9 cellular contexts compared by ENCODE assay signal in genomic region chr3:132536442-132537153, GRCh38.
DNase-seq lines count a peak whose midpoint lies in the region; ATAC-seq lines count a peak whose summit lies in the region.
"Had no signal": no experiment of that assay in that cellular context is flagged by ENCODE, and none has a peak within 500 bp of the region (broad histone marks: within the 10 kb centered on the region; RNA-seq: fewer than 3 reads in every experiment).

No MANE protein-coding gene starts in this region.

- H3K27ac Mint-ChIP-seq in activated T-cell treated with anti-CD3 and anti-CD28 coated beads, Interleukin-2, amount 50 U/mL, for 72 hours: no peak overlapping the region
- H3K27ac Mint-ChIP-seq in stimulated activated naive CD8-positive, alpha-beta T cell treated with anti-CD3 and anti-CD28 coated beads, Interleukin-15, amount 100 ng/mL, for 72 hours: no peak overlapping the region
- H3K27ac Mint-ChIP-seq in T-cell: no peak overlapping the region

- no peaks in the 10 kb centered on the region for H3K27me3 Mint-ChIP-seq in activated T-cell treated with anti-CD3 and anti-CD28 coated beads, Interleukin-2, amount 50 U/mL, for 72 hours (ENCODE audit: low read depth)
- H3K27me3 Mint-ChIP-seq in stimulated activated naive CD8-positive, alpha-beta T cell treated with anti-CD3 and anti-CD28 coated beads, Interleukin-15, amount 100 ng/mL, for 72 hours: no peaks in the 10 kb centered on the region
- H3K27me3 Mint-ChIP-seq in T-cell: no peaks in the 10 kb centered on the region

- no peak for DNase-seq in activated T-cell treated with anti-CD3 and anti-CD28 coated beads, Interleukin-2, amount 50 U/mL, for 72 hours
- DNase-seq in activated T-cell treated with anti-CD3 and anti-CD28 coated beads, Interleukin-2, amount 50 U/mL, for 1 hour: no peak
- DNase-seq in RKO (ENCODE audit: low spot score) (peak; percentile 35), dermis blood vessel endothelial cell (peak; percentile 25), T-cell (no peak)
- no peak for DNase-seq in stimulated activated naive CD8-positive, alpha-beta T cell treated with anti-CD3 and anti-CD28 coated beads, Interleukin-15, amount 100 ng/mL, for 72 hours
- no peak for DNase-seq in stimulated activated CD4-positive, alpha-beta T cell treated with anti-CD3 and anti-CD28 coated beads, Interleukin-15, amount 100 ng/mL, for 24 hours
- DNase-seq: NCI-H187 treated with DMSO at 0.1 percent for 48 hours had no signal

- H3K4me3 Mint-ChIP-seq in activated T-cell treated with anti-CD3 and anti-CD28 coated beads, Interleukin-2, amount 50 U/mL, for 72 hours: no peak overlapping the region
- H3K4me3 Mint-ChIP-seq in stimulated activated naive CD8-positive, alpha-beta T cell treated with anti-CD3 and anti-CD28 coated beads, Interleukin-15, amount 100 ng/mL, for 72 hours: no peak overlapping the region
- H3K4me3 Mint-ChIP-seq in T-cell: no peak overlapping the region

- H3K9me3 Mint-ChIP-seq in activated T-cell treated with anti-CD3 and anti-CD28 coated beads, Interleukin-2, amount 50 U/mL, for 72 hours: no peaks in the 10 kb centered on the region
- H3K9me3 Mint-ChIP-seq in stimulated activated naive CD8-positive, alpha-beta T cell treated with anti-CD3 and anti-CD28 coated beads, Interleukin-15, amount 100 ng/mL, for 72 hours: no peaks in the 10 kb centered on the region
- no peaks in the 10 kb centered on the region for H3K9me3 Mint-ChIP-seq in T-cell

- CTCF ChIA-PET in T-cell (lab: Charles Lee): interaction anchor here (0.6 to 5.5 kb wide), 12 partner anchors 9 to 147 kb away, joined by 3 to 39 read pairs (median 6); no protein-coding TSS in a partner anchor

- peaks cover 2 to 3% of the 10 kb centered on the region in 2 donors for H3K36me3 Mint-ChIP-seq in activated T-cell treated with anti-CD3 and anti-CD28 coated beads, Interleukin-2, amount 50 U/mL, for 72 hours (ENCODE audit: insufficient read depth in 2 of 2)
- peaks cover 55% of the 10 kb centered on the region for H3K36me3 Mint-ChIP-seq in T-cell

- POLR2A ChIA-PET in T-cell (lab: Charles Lee): no interaction called here

- ATAC-seq in activated T-cell treated with anti-CD3 and anti-CD28 coated beads, Interleukin-2, amount 50 U/mL, for 72 hours (replicated peaks in 1 of 2): peak; percentile 70 to 80
- ATAC-seq in stimulated activated naive CD8-positive, alpha-beta T cell treated with anti-CD3 and anti-CD28 coated beads, Interleukin-15, amount 100 ng/mL, for 72 hours: peak; percentile 87
- no peak for ATAC-seq in GM18511 (IDR thresholded peaks at IDR 0.05; ENCODE audit: unreplicated experiment)
- no peak for ATAC-seq in T-cell (replicated peaks in 1 of 4)

- no peaks in the 10 kb centered on the region for H3K4me1 Mint-ChIP-seq in activated T-cell treated with anti-CD3 and anti-CD28 coated beads, Interleukin-2, amount 50 U/mL, for 72 hours (ENCODE audit: low read depth)
- H3K4me1 Mint-ChIP-seq in stimulated activated naive CD8-positive, alpha-beta T cell treated with anti-CD3 and anti-CD28 coated beads, Interleukin-15, amount 100 ng/mL, for 72 hours: peaks cover 26% of the 10 kb centered on the region
- peaks cover 0 to 4% (median 0%) of the 10 kb centered on the region in 3 donors for H3K4me1 Mint-ChIP-seq in T-cell

Comparison
In these comparisons a context has a peak if more than half of its experiments do, and no peak if none do; other contexts are left out.
1. ATAC-seq: peak in activated T-cell treated with anti-CD3 and anti-CD28 coated beads, Interleukin-2, amount 50 U/mL, for 72 hours (2 of 2) and stimulated activated naive CD8-positive, alpha-beta T cell treated with anti-CD3 and anti-CD28 coated beads, Interleukin-15, amount 100 ng/mL, for 72 hours (single experiment); none in GM18511 (single experiment) and T-cell (0 of 4).
2. DNase-seq: peak in RKO (single experiment) and dermis blood vessel endothelial cell (single experiment); none in activated T-cell treated with anti-CD3 and anti-CD28 coated beads, Interleukin-2, amount 50 U/mL, for 72 hours (0 of 2), activated T-cell treated with anti-CD3 and anti-CD28 coated beads, Interleukin-2, amount 50 U/mL, for 1 hour (single experiment), stimulated activated naive CD8-positive, alpha-beta T cell treated with anti-CD3 and anti-CD28 coated beads, Interleukin-15, amount 100 ng/mL, for 72 hours (0 of 2), stimulated activated CD4-positive, alpha-beta T cell treated with anti-CD3 and anti-CD28 coated beads, Interleukin-15, amount 100 ng/mL, for 24 hours (single experiment) and T-cell (0 of 34).